ENCODE assay signal across 8 cellular contexts in genomic region chr10:69061305-69062161, GRCh38. TPM values are rescaled to one million over a fixed set of nuclear protein-coding genes. Genes with fewer than 3 reads are reported as not detected.
DNase-seq lines count a peak whose midpoint lies in the region; ATAC-seq, FAIRE-seq and TF ChIP-seq lines count a peak whose summit lies in the region.

No MANE protein-coding gene starts in this region.

- H3K4me1 ChIP-seq in left ventricle myocardium inferior (peaks cover 58% of the 10 kb centered on the region), gastrocnemius medialis (peaks cover 9 to 12% of the 10 kb centered on the region in 2 donors)

- 11 to 13% (median 11%) methylated on average over 20 of the region's 20 CpGs for WGBS in adipose tissue, 3 donors

- H3K9me3 ChIP-seq in left ventricle myocardium inferior (replicated peaks) (no peaks in the 10 kb centered on the region), gastrocnemius medialis (no peaks in the 10 kb centered on the region)

- in situ Hi-C loops in gastrocnemius medialis (cut with MboI; ENCODE audit: low sequenced_read_pairs in 4 of 4) = no loop called here

- peak; percentile 87 to 88 for ATAC-seq in gastrocnemius medialis
- no peak for ATAC-seq in GM19324 (IDR thresholded peaks at IDR 0.05; ENCODE audit: low FRiP score, unreplicated experiment)

- TF ChIP-seq CTCF in left ventricle myocardium inferior (IDR thresholded peaks at IDR 0.05; ENCODE audit: borderline replicate concordance) (no peak), gastrocnemius medialis (IDR thresholded peaks at IDR 0.05 in 4 of 5, conservative IDR thresholded peaks at IDR 0.05 in 1 of 5) (no peak)

- H3K36me3 ChIP-seq in left ventricle myocardium inferior (no peaks in the 10 kb centered on the region), gastrocnemius medialis (no peaks in the 10 kb centered on the region)

- no peak for TF ChIP-seq POLR2A in H54 (IDR thresholded peaks at IDR 0.05; ENCODE audit: low read depth, low read length)
- TF ChIP-seq POLR2A in gastrocnemius medialis (IDR thresholded peaks at IDR 0.05) = peak; percentile 16 to 68

- DNase-seq in GM04504 (ENCODE audit: low read depth) (peak; percentile 73), H54 (ENCODE audit: insufficient read length, low spot score) (peak; percentile 81), NOMO-1 treated with DMSO at 0.1 percent for 48 hours (lab: John Stamatoyannopoulos, UW; ENCODE audit: unreplicated experiment) (peak; percentile 99), left ventricle myocardium inferior (peak; percentile 60), gastrocnemius medialis (peak; percentile 39 to 50), NCI-H2227 treated with DMSO at 0.1 percent for 48 hours (lab: John Stamatoyannopoulos, UW) (no peak)

- H3K27ac ChIP-seq in adipose tissue (ENCODE audit: low read depth, low read length) (peak overlapping the region; percentile 97), left ventricle myocardium inferior (replicated peaks) (peak overlapping the region; percentile 93), gastrocnemius medialis (peak overlapping the region; percentile 84 to 89 (median 87))

- peak overlapping the region; percentile 33 for H3K4me3 ChIP-seq in left ventricle myocardium inferior
- H3K4me3 ChIP-seq in gastrocnemius medialis = peak overlapping the region; percentile 0 to 27 (median 17)

- H3K27me3 ChIP-seq in left ventricle myocardium inferior (ENCODE audit: low read depth) (no peaks in the 10 kb centered on the region), gastrocnemius medialis (no peaks in the 10 kb centered on the region)

- intact Hi-C loops in left ventricle myocardium inferior (cut with micrococcal nuclease) (no loop called here), gastrocnemius medialis (cut with DNase I; ENCODE audit: low total_unique reads) (no loop called here)

- FAIRE-seq in H54 (lab: Jason Lieb, UNC) = peak; percentile 66

RNA-seq across cellular contexts. Expression of gene SRGN, which starts 26.4 kb away (rescaled TPM):
- polyA plus RNA-seq in adipose tissue = 100 to 1,000 TPM in 2 of 3 donors, 10 to 100 TPM in 1; 32.0 to 290 (median 181) TPM
- total RNA-seq in left ventricle myocardium inferior = 37.2 TPM
- 10 to 100 TPM; 27.1 to 73.1 (median 37.8) TPM for total RNA-seq in gastrocnemius medialis
